Comparison of ENCODE assay signal across 1 cellular context in genomic region chr20:2874456-2874855, GRCh38.
TF ChIP-seq lines count a peak whose summit lies in the region.

No MANE protein-coding gene starts in this region.

TF ChIP-seq in endothelial cell of umbilical vein, 7 proteins besides CTCF, POLR2A, EP300 and RAD21:
- no peak for TF ChIP-seq GATA2 (IDR thresholded peaks at IDR 0.05; ENCODE audit: insufficient read depth, insufficient read length, low read depth, low read length)
- TF ChIP-seq FOS (IDR thresholded peaks at IDR 0.05; ENCODE audit: borderline replicate concordance, insufficient read depth, low read length): no peak
- no peak for TF ChIP-seq POLR2AphosphoS5 (IDR thresholded peaks at IDR 0.05; ENCODE audit: insufficient read depth, low read depth, low read length)
- TF ChIP-seq MAX (IDR thresholded peaks at IDR 0.05; ENCODE audit: insufficient read depth, insufficient read length): no peak
- no peak for TF ChIP-seq JUN (IDR thresholded peaks at IDR 0.05; ENCODE audit: borderline replicate concordance, insufficient read depth, insufficient read length, low read depth)
